Comparison of ENCODE assay signal across 29 cellular contexts in genomic region chr10:127129104-127129503, GRCh38.
"Had no signal": no experiment of that assay in that cellular context is flagged by ENCODE, and none has a peak within 500 bp of the region (broad histone marks: within the 10 kb centered on the region; RNA-seq: fewer than 3 reads in every experiment).

No MANE protein-coding gene starts in this region.

- H3K36me3 ChIP-seq: transverse colon, uterus had no signal

- H3K9me3 Mint-ChIP-seq: stimulated activated effector memory CD8-positive, alpha-beta T cell treated with anti-CD3 and anti-CD28 coated beads, Interleukin-12 subunit alpha, Interleukin-12 subunit beta, amount 100 ng/mL, for 72 hours; stimulated activated naive CD8-positive, alpha-beta T cell treated with anti-CD3 and anti-CD28 coated beads, Interleukin-15, amount 100 ng/mL, for 72 hours; type B pancreatic cell had no signal

- H3K27me3 Mint-ChIP-seq: stimulated activated memory B cell treated with anti-CD40 and anti-IgM and Interleukin-4, amounts not matched to agents 10 μg/mL and 1 μg/mL and 100 μg/mL, for 72 hours; stimulated activated naive B cell treated with anti-CD40 and anti-IgM and Interleukin-4, amounts not matched to agents 10 μg/mL and 1 μg/mL and 100 μg/mL, for 72 hours; stimulated activated naive CD8-positive, alpha-beta T cell treated with anti-CD3 and anti-CD28 coated beads, Interleukin-15, amount 100 ng/mL, for 72 hours; stimulated activated naive CD8-positive, alpha-beta T cell treated with anti-CD3 and anti-CD28 coated beads, Interleukin-15, Interleukin-2, amounts not matched to agents 100 ng/mL and 50 ng/mL, for 24 hours; type B pancreatic cell had no signal

- H3K4me3 Mint-ChIP-seq: stimulated activated effector memory CD8-positive, alpha-beta T cell treated with anti-CD3 and anti-CD28 coated beads, Interleukin-12 subunit alpha, Interleukin-12 subunit beta, amount 100 ng/mL, for 72 hours; stimulated activated memory B cell treated with anti-CD40 and anti-IgM and Interleukin-4, amounts not matched to agents 10 μg/mL and 1 μg/mL and 100 μg/mL, for 72 hours; stimulated activated naive B cell treated with anti-CD40 and anti-IgM and Interleukin-4, amounts not matched to agents 10 μg/mL and 1 μg/mL and 100 μg/mL, for 72 hours; stimulated activated naive CD8-positive, alpha-beta T cell treated with anti-CD3 and anti-CD28 coated beads, Interleukin-15, amount 100 ng/mL, for 72 hours; stimulated activated naive CD8-positive, alpha-beta T cell treated with anti-CD3 and anti-CD28 coated beads, Interleukin-15, Interleukin-2, amounts not matched to agents 100 ng/mL and 50 ng/mL, for 24 hours; type B pancreatic cell had no signal

- H3K9me3 ChIP-seq: stomach, suprapubic skin, testis, thoracic aorta, thyroid gland, tibial artery, tibial nerve, transverse colon, upper lobe of left lung, upper lobe of right lung, uterus, vagina had no signal

- ATAC-seq: stimulated activated effector memory CD8-positive, alpha-beta T cell treated with anti-CD3 and anti-CD28 coated beads, Interleukin-12 subunit alpha, Interleukin-12 subunit beta, amount 100 ng/mL, for 72 hours; stimulated activated memory B cell treated with anti-CD40 and anti-IgM and Interleukin-4, amounts not matched to agents 10 μg/mL and 1 μg/mL and 100 μg/mL, for 72 hours; stimulated activated naive B cell treated with anti-CD40 and anti-IgM and Interleukin-4, amounts not matched to agents 10 μg/mL and 1 μg/mL and 100 μg/mL, for 72 hours; stimulated activated naive CD8-positive, alpha-beta T cell treated with anti-CD3 and anti-CD28 coated beads, Interleukin-15, amount 100 ng/mL, for 72 hours; stimulated activated naive CD8-positive, alpha-beta T cell treated with anti-CD3 and anti-CD28 coated beads, Interleukin-15, Interleukin-2, amounts not matched to agents 100 U/mL and 50 U/mL, for 24 hours; upper lobe of right lung had no signal

- H3K4me1 ChIP-seq: stomach, suprapubic skin, testis, thyroid gland, tibial artery, tibial nerve, transverse colon, upper lobe of left lung, upper lobe of right lung, uterus, vagina had no signal

- H3K27ac Mint-ChIP-seq: stimulated activated effector memory CD8-positive, alpha-beta T cell treated with anti-CD3 and anti-CD28 coated beads, Interleukin-12 subunit alpha, Interleukin-12 subunit beta, amount 100 ng/mL, for 72 hours; stimulated activated memory B cell treated with anti-CD40 and anti-IgM and Interleukin-4, amounts not matched to agents 10 μg/mL and 1 μg/mL and 100 μg/mL, for 72 hours; stimulated activated naive B cell treated with anti-CD40 and anti-IgM and Interleukin-4, amounts not matched to agents 10 μg/mL and 1 μg/mL and 100 μg/mL, for 72 hours; stimulated activated naive CD8-positive, alpha-beta T cell treated with anti-CD3 and anti-CD28 coated beads, Interleukin-15, amount 100 ng/mL, for 72 hours; stimulated activated naive CD8-positive, alpha-beta T cell treated with anti-CD3 and anti-CD28 coated beads, Interleukin-15, Interleukin-2, amounts not matched to agents 100 ng/mL and 50 ng/mL, for 24 hours; type B pancreatic cell had no signal

- H3K4me1 Mint-ChIP-seq: stimulated activated effector memory CD8-positive, alpha-beta T cell treated with anti-CD3 and anti-CD28 coated beads, Interleukin-12 subunit alpha, Interleukin-12 subunit beta, amount 100 ng/mL, for 72 hours; stimulated activated memory B cell treated with anti-CD40 and anti-IgM and Interleukin-4, amounts not matched to agents 10 μg/mL and 1 μg/mL and 100 μg/mL, for 72 hours; stimulated activated naive B cell treated with anti-CD40 and anti-IgM and Interleukin-4, amounts not matched to agents 10 μg/mL and 1 μg/mL and 100 μg/mL, for 72 hours; stimulated activated naive CD8-positive, alpha-beta T cell treated with anti-CD3 and anti-CD28 coated beads, Interleukin-15, amount 100 ng/mL, for 72 hours had no signal

- H3K27me3 ChIP-seq: stomach, suprapubic skin, testis, thyroid gland, tibial artery, tibial nerve, transverse colon, upper lobe of left lung, upper lobe of right lung, uterus, vagina had no signal

- FAIRE-seq: urothelium cell line had no signal

- H3K36me3 Mint-ChIP-seq: stimulated activated effector memory CD8-positive, alpha-beta T cell treated with anti-CD3 and anti-CD28 coated beads, Interleukin-12 subunit alpha, Interleukin-12 subunit beta, amount 100 ng/mL, for 72 hours; stimulated activated memory B cell treated with anti-CD40 and anti-IgM and Interleukin-4, amounts not matched to agents 10 μg/mL and 1 μg/mL and 100 μg/mL, for 72 hours; stimulated activated naive B cell treated with anti-CD40 and anti-IgM and Interleukin-4, amounts not matched to agents 10 μg/mL and 1 μg/mL and 100 μg/mL, for 72 hours had no signal

- H3K4me3 ChIP-seq: stomach, suprapubic skin, testis, thoracic aorta, thyroid gland, tibial artery, tibial nerve, transverse colon, upper lobe of left lung, upper lobe of right lung, uterus, vagina had no signal

- H3K27ac ChIP-seq: stomach, suprapubic skin, testis, thoracic aorta, thyroid gland, tibial artery, tibial nerve, transverse colon, upper lobe of left lung, upper lobe of right lung, uterus, vagina had no signal

- DNase-seq: stimulated activated CD4-positive, alpha-beta T cell treated with anti-CD3 and anti-CD28 coated beads, Interleukin-2, amount 100 ng/mL, for 48 hours; stimulated activated CD4-positive, alpha-beta T cell treated with anti-CD3 and anti-CD28 coated beads, Interleukin-4, amount 100 ng/mL, for 1 hour; stimulated activated CD4-positive, alpha-beta T cell treated with anti-CD3 and anti-CD28 coated beads, Interleukin-4, amount 100 ng/mL, for 24 hours; stimulated activated CD4-positive, alpha-beta T cell treated with anti-CD3 and anti-CD28 coated beads, Interleukin-4, amount 100 ng/mL, for 4 hours; stimulated activated CD8-positive, alpha-beta memory T cell treated with anti-CD3 and anti-CD28 coated beads, Interleukin-4, amount 100 ng/mL, for 48 hours; stimulated activated naive B cell treated with anti-CD40 and anti-IgM and Interleukin-4, amounts not matched to agents 10 μg/mL and 1 μg/mL and 100 μg/mL, for 72 hours; stimulated activated naive CD4-positive, alpha-beta T cell; stimulated activated naive CD4-positive, alpha-beta T cell treated with Interleukin-2 at 50 U/mL for 16 hours; stimulated activated naive CD8-positive, alpha-beta T cell treated with anti-CD3 and anti-CD28 coated beads, Interleukin-15, amount 100 ng/mL, for 72 hours; stimulated activated naive CD8-positive, alpha-beta T cell treated with anti-CD3 and anti-CD28 coated beads, Interleukin-15, Interleukin-2, amounts not matched to agents 100 U/mL and 50 U/mL, for 24 hours; stomach; substantia nigra; testis; thyroid gland; tibial artery; transverse colon; trophoblast cell; upper lobe of left lung; upper lobe of right lung; uterus had no signal
